Comparison of ENCODE assay signal across 36 cellular contexts in the genomic region with DNA sequence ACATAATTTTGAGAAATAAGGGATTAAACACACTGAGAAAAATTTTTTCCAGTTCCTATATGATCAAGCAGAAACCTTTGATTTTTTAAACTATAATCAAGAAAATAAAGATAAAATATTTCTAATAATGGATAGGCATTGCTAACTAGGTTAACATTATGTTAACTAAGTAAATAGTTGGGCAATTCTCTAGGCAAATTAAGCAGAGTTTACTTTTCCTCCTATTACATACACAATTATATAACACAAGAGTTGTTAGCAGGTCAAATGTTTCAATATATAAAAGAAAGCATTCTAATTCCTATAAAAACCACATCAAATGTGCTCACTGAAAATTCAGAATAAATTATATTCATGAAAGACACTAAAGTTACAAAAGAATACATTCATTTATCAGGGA.
"Had no signal": no experiment of that assay in that cellular context is flagged by ENCODE, and none has a peak within 500 bp of the region (broad histone marks: within the 10 kb centered on the region; RNA-seq: fewer than 3 reads in every experiment).

No MANE protein-coding gene starts in this region.

- H3K4me3 Mint-ChIP-seq: activated B cell treated with CpG ODN at 0.5 μM for 24 hours; activated CD4-positive, alpha-beta memory T cell treated with anti-CD3 and anti-CD28 coated beads for 36 hours; activated CD4-positive, alpha-beta T cell treated with anti-CD3 and anti-CD28 coated beads, Interleukin-2, amount 10 ng/mL, durations not matched to agents 24 days and 14 days; activated CD8-positive, alpha-beta T cell treated with anti-CD3 and anti-CD28 coated beads for 36 hours; activated naive CD4-positive, alpha-beta T cell treated with anti-CD3 and anti-CD28 coated beads for 36 hours; activated naive CD8-positive, alpha-beta T cell treated with anti-CD3 and anti-CD28 coated beads for 36 hours; activated T-cell treated with anti-CD3 and anti-CD28 coated beads, Interleukin-2, amount 50 U/mL, for 4 hours; activated T-cell treated with anti-CD3 and anti-CD28 coated beads, Interleukin-2, amount 50 U/mL, for 72 hours; activated T-helper 1 cell treated with anti-CD3 and anti-CD28 coated beads, Interleukin-12 subunit alpha, Interleukin-12 subunit beta, Interleukin-2, Interleukin-4 antibody, amounts not matched to agents 30 ng/mL and 10 ng/mL and 1 ng/mL, durations not matched to agents 14 hours and 24 hours and 36 hours; activated T-helper 17 cell treated with anti-CD3 and anti-CD28 coated beads, Interleukin-2, amount 50 U/mL, for 72 hours; central memory CD8-positive, alpha-beta T cell; T-helper 1 cell treated with Interleukin-12 subunit alpha and Interleukin-12 subunit beta and Interleukin-4 antibody, amounts not matched to agents 30 μg/mL and 1 μg/mL, for 36 hours; T-helper 2 cell treated with Interferon-gamma antibody and Interleukin-4, amounts not matched to agents 5 μg/mL and 100 μg/mL, for 36 hours had no signal

- H3K27ac ChIP-seq: adrenal gland, body of pancreas, cardiac muscle cell, VCaP had no signal

- H3K27me3 ChIP-seq: adrenal gland, body of pancreas, cardiac muscle cell had no signal

- H3K4me1 ChIP-seq: adrenal gland had no signal

- H3K9me3 ChIP-seq: adrenal gland, body of pancreas had no signal

- H3K27ac Mint-ChIP-seq: activated B cell treated with CpG ODN at 0.5 μM for 24 hours; activated CD4-positive, alpha-beta memory T cell treated with anti-CD3 and anti-CD28 coated beads for 36 hours; activated CD4-positive, alpha-beta T cell treated with anti-CD3 and anti-CD28 coated beads, Interleukin-2, amount 10 ng/mL, durations not matched to agents 24 days and 14 days; activated CD8-positive, alpha-beta T cell treated with anti-CD3 and anti-CD28 coated beads for 36 hours; activated naive CD4-positive, alpha-beta T cell treated with anti-CD3 and anti-CD28 coated beads for 36 hours; activated naive CD4-positive, alpha-beta T cell treated with anti-CD3 and anti-CD28 coated beads, Interleukin-2, amount 50 U/mL, for 72 hours; activated naive CD8-positive, alpha-beta T cell treated with anti-CD3 and anti-CD28 coated beads for 36 hours; activated T-cell treated with anti-CD3 and anti-CD28 coated beads, Interleukin-2, amount 50 U/mL, for 72 hours; activated T-helper 1 cell treated with anti-CD3 and anti-CD28 coated beads, Interleukin-12 subunit alpha, Interleukin-12 subunit beta, Interleukin-2, Interleukin-4 antibody, amounts not matched to agents 30 ng/mL and 10 ng/mL and 1 ng/mL, durations not matched to agents 14 hours and 24 hours and 36 hours; activated T-helper 17 cell treated with anti-CD3 and anti-CD28 coated beads, Interleukin-2, amount 50 U/mL, for 72 hours; T-helper 1 cell treated with Interleukin-12 subunit alpha and Interleukin-12 subunit beta and Interleukin-4 antibody, amounts not matched to agents 30 μg/mL and 1 μg/mL, for 36 hours; T-helper 2 cell treated with Interferon-gamma antibody and Interleukin-4, amounts not matched to agents 5 μg/mL and 100 μg/mL, for 36 hours had no signal

- DNase-seq: activated B cell treated with CpG ODN at 0.5 μM for 24 hours; activated CD4-positive, alpha-beta memory T cell treated with anti-CD3 and anti-CD28 coated beads for 36 hours; activated CD4-positive, alpha-beta T cell treated with anti-CD3 and anti-CD28 coated beads for 4 hours; activated CD4-positive, alpha-beta T cell treated with anti-CD3 and anti-CD28 coated beads, Interleukin-2, amount 10 ng/mL, durations not matched to agents 24 days and 14 days; activated CD4-positive, alpha-beta T cell treated with anti-CD3 and anti-CD28 coated beads, Interleukin-2, amount 50 U/mL, for 1 hour; activated CD4-positive, alpha-beta T cell treated with anti-CD3 and anti-CD28 coated beads, Interleukin-2, amount 50 U/mL, for 4 hours; activated CD4-positive, CD25-positive, alpha-beta regulatory T cell treated with anti-CD3 and anti-CD28 coated beads, Interleukin-2, amount 50 U/mL, for 72 hours; activated CD8-positive, alpha-beta memory T cell treated with anti-CD3 and anti-CD28 coated beads, Interleukin-2, amount 50 U/mL, for 4 hours; activated CD8-positive, alpha-beta T cell treated with anti-CD3 and anti-CD28 coated beads for 36 hours; activated effector memory CD4-positive, alpha-beta T cell treated with anti-CD3 and anti-CD28 coated beads, Interleukin-2, amount 50 U/mL, for 16 hours; activated gamma-delta T cell treated with Interleukin-2 at 50 U/mL for 16 hours; activated naive CD4-positive, alpha-beta T cell; activated naive CD4-positive, alpha-beta T cell treated with anti-CD3 and anti-CD28 coated beads for 36 hours; activated naive CD4-positive, alpha-beta T cell treated with anti-CD3 and anti-CD28 coated beads, Interleukin-2, amount 50 U/mL, for 16 hours; activated naive CD8-positive, alpha-beta T cell treated with anti-CD3 and anti-CD28 coated beads for 36 hours; activated T-cell treated with anti-CD3 and anti-CD28 coated beads for 4 hours; activated T-cell treated with anti-CD3 and anti-CD28 coated beads, Interleukin-2, amount 50 U/mL, for 1 hour; activated T-cell treated with anti-CD3 and anti-CD28 coated beads, Interleukin-2, amount 50 U/mL, for 4 hours; activated T-cell treated with anti-CD3 and anti-CD28 coated beads, Interleukin-2, amount 50 U/mL, for 72 hours; adrenal gland; amniotic stem cell; aorta; body of pancreas; caudate nucleus; cerebellar nuclear complex; T-helper 1 cell; T-helper 2 cell; T-helper 9 cell had no signal

- H3K27me3 Mint-ChIP-seq: activated B cell treated with CpG ODN at 0.5 μM for 24 hours; activated CD4-positive, alpha-beta memory T cell treated with anti-CD3 and anti-CD28 coated beads for 36 hours; activated CD8-positive, alpha-beta T cell treated with anti-CD3 and anti-CD28 coated beads for 36 hours; activated naive CD8-positive, alpha-beta T cell treated with anti-CD3 and anti-CD28 coated beads for 36 hours; activated T-helper 17 cell treated with anti-CD3 and anti-CD28 coated beads, Interleukin-2, amount 50 U/mL, for 72 hours; central memory CD8-positive, alpha-beta T cell had no signal

- ATAC-seq: activated CD8-positive, alpha-beta T cell treated with anti-CD3 and anti-CD28 coated beads for 36 hours; activated naive CD4-positive, alpha-beta T cell treated with anti-CD3 and anti-CD28 coated beads, Interleukin-2, amount 50 U/mL, for 72 hours; activated T-cell treated with anti-CD3 and anti-CD28 coated beads, Interleukin-2, amount 50 U/mL, for 4 hours; activated T-cell treated with anti-CD3 and anti-CD28 coated beads, Interleukin-2, amount 50 U/mL, for 72 hours; activated T-helper 17 cell treated with anti-CD3 and anti-CD28 coated beads, Interleukin-2, amount 50 U/mL, for 72 hours; body of pancreas had no signal

- H3K9me3 Mint-ChIP-seq: activated B cell treated with CpG ODN at 0.5 μM for 24 hours; activated CD4-positive, alpha-beta memory T cell treated with anti-CD3 and anti-CD28 coated beads for 36 hours; activated CD8-positive, alpha-beta T cell treated with anti-CD3 and anti-CD28 coated beads for 36 hours; activated naive CD4-positive, alpha-beta T cell treated with anti-CD3 and anti-CD28 coated beads for 36 hours; activated T-cell treated with anti-CD3 and anti-CD28 coated beads, Interleukin-2, amount 50 U/mL, for 4 hours; activated T-helper 1 cell treated with anti-CD3 and anti-CD28 coated beads, Interleukin-12 subunit alpha, Interleukin-12 subunit beta, Interleukin-2, Interleukin-4 antibody, amounts not matched to agents 30 ng/mL and 10 ng/mL and 1 ng/mL, durations not matched to agents 14 hours and 24 hours and 36 hours; activated T-helper 17 cell treated with anti-CD3 and anti-CD28 coated beads, Interleukin-2, amount 50 U/mL, for 72 hours; central memory CD8-positive, alpha-beta T cell; T-helper 1 cell treated with Interleukin-12 subunit alpha and Interleukin-12 subunit beta and Interleukin-4 antibody, amounts not matched to agents 30 μg/mL and 1 μg/mL, for 36 hours; T-helper 2 cell treated with Interferon-gamma antibody and Interleukin-4, amounts not matched to agents 5 μg/mL and 100 μg/mL, for 36 hours had no signal

- H3K36me3 ChIP-seq: adrenal gland, cardiac muscle cell had no signal

- H3K4me3 ChIP-seq: adrenal gland, body of pancreas, cardiac muscle cell had no signal
